In genomic region chr11:14500181-14500651, GRCh38 we compare ENCODE assay signal across 8 cellular contexts. TPM values are rescaled to one million over a fixed set of nuclear protein-coding genes. Genes with fewer than 3 reads are reported as not detected.
A peak's percentile ranks its signal among the peaks of the same experiment; 100 is the strongest.
DNase-seq lines count a peak whose midpoint lies in the region; ATAC-seq and TF ChIP-seq lines count a peak whose summit lies in the region.

No MANE protein-coding gene starts in this region.

- ATAC-seq in activated CD8-positive, alpha-beta memory T cell treated with anti-CD3 and anti-CD28 coated beads, Interleukin-2, amount 10 ng/mL, durations not matched to agents 7 days and 5 days, result peak; percentile 51
- ATAC-seq in HG02678 (IDR thresholded peaks at IDR 0.05; ENCODE audit: unreplicated experiment), result peak; percentile 58
- ATAC-seq in WTC11, result peak; percentile 20
- ATAC-seq in right lobe of liver, result peak; percentile 69 to 80 (median 78)

- no peaks in the 10 kb centered on the region for H3K9me3 ChIP-seq in right lobe of liver

- WGBS in right lobe of liver (ENCODE audit: insufficient coverage, low coverage, low lambda C conversion rate, missing lambda C conversion rate), result 0% methylated on average over 6 of the region's 6 CpGs

- peaks cover 0 to 40% (median 16%) of the 10 kb centered on the region in 4 donors for H3K36me3 ChIP-seq in right lobe of liver

- H3K9me3 Mint-ChIP-seq in activated CD8-positive, alpha-beta memory T cell treated with anti-CD3 and anti-CD28 coated beads, Interleukin-2, amount 10 ng/mL, durations not matched to agents 7 days and 5 days (ENCODE audit: low read depth), result no peaks in the 10 kb centered on the region
- H3K9me3 Mint-ChIP-seq in WTC11, result no peaks in the 10 kb centered on the region
- H3K9me3 Mint-ChIP-seq in dendritic cell treated with granulocyte-macrophage colony-stimulating factor and Interleukin-4, amounts not matched to agents 40 ng/mL and 50 ng/mL, for 4 days, result no peaks in the 10 kb centered on the region

- H3K27me3 Mint-ChIP-seq in activated CD8-positive, alpha-beta memory T cell treated with anti-CD3 and anti-CD28 coated beads, Interleukin-2, amount 10 ng/mL, durations not matched to agents 7 days and 5 days, result no peaks in the 10 kb centered on the region
- no peaks in the 10 kb centered on the region for H3K27me3 Mint-ChIP-seq in WTC11 (ENCODE audit: low read depth)
- H3K27me3 Mint-ChIP-seq in dendritic cell treated with granulocyte-macrophage colony-stimulating factor and Interleukin-4, amounts not matched to agents 40 ng/mL and 50 ng/mL, for 4 days, result no peaks in the 10 kb centered on the region

- no peak for TF ChIP-seq POLR2A in right lobe of liver (IDR thresholded peaks at IDR 0.05)

- DNase-seq in activated CD8-positive, alpha-beta memory T cell treated with anti-CD3 and anti-CD28 coated beads, Interleukin-2, amount 10 ng/mL, durations not matched to agents 7 days and 5 days, result peak; percentile 75
- no peak for DNase-seq in activated CD8-positive, alpha-beta memory T cell treated with anti-CD3 and anti-CD28 coated beads for 24 hours
- DNase-seq in NCI-H1048 (lab: John Stamatoyannopoulos, UW) (peak; percentile 8), WTC11 (ENCODE audit: low spot score) (no peak), right lobe of liver (peak in 2 of 3 donors; percentile 51 to 66)
- peak; percentile 21 for DNase-seq in stimulated activated CD8-positive, alpha-beta memory T cell treated with anti-CD3 and anti-CD28 coated beads, Interleukin-4, amount 100 ng/mL, for 24 hours (ENCODE audit: low read depth)

- CTCF ChIA-PET in activated CD8-positive, alpha-beta memory T cell treated with anti-CD3 and anti-CD28 coated beads, Interleukin-2, amount 10 ng/mL, durations not matched to agents 7 days and 5 days (lab: Charles Lee), result interaction anchor here (0.7 to 3.2 kb wide), 9 partner anchors 11 to 575 kb away, joined by 3 to 22 read pairs (median 4); partner anchors contain the start of gene PSMA1
- CTCF ChIA-PET in WTC11 (lab: Charles Lee), result interaction anchor here (0.8 to 1.5 kb wide), 2 partner anchors 46 to 407 kb away, joined by 3 read pairs; no protein-coding TSS in a partner anchor

- peak overlapping the region; percentile 79 for H3K4me3 Mint-ChIP-seq in activated CD8-positive, alpha-beta memory T cell treated with anti-CD3 and anti-CD28 coated beads, Interleukin-2, amount 10 ng/mL, durations not matched to agents 7 days and 5 days
- H3K4me3 Mint-ChIP-seq in WTC11, result peak overlapping the region; percentile 97
- H3K4me3 Mint-ChIP-seq in dendritic cell treated with granulocyte-macrophage colony-stimulating factor and Interleukin-4, amounts not matched to agents 40 ng/mL and 50 ng/mL, for 4 days, result peak overlapping the region; percentile 95

- H3K27ac Mint-ChIP-seq in activated CD8-positive, alpha-beta memory T cell treated with anti-CD3 and anti-CD28 coated beads, Interleukin-2, amount 10 ng/mL, durations not matched to agents 7 days and 5 days, result peak overlapping the region; percentile 97
- peak overlapping the region; percentile 98 for H3K27ac Mint-ChIP-seq in WTC11
- H3K27ac Mint-ChIP-seq in dendritic cell treated with granulocyte-macrophage colony-stimulating factor and Interleukin-4, amounts not matched to agents 40 ng/mL and 50 ng/mL, for 4 days, result peak overlapping the region; percentile 91

- H3K4me1 Mint-ChIP-seq in activated CD8-positive, alpha-beta memory T cell treated with anti-CD3 and anti-CD28 coated beads, Interleukin-2, amount 10 ng/mL, durations not matched to agents 7 days and 5 days, result peaks cover 34% of the 10 kb centered on the region
- H3K4me1 Mint-ChIP-seq in WTC11, result peaks cover 6% of the 10 kb centered on the region
- H3K4me1 Mint-ChIP-seq in dendritic cell treated with granulocyte-macrophage colony-stimulating factor and Interleukin-4, amounts not matched to agents 40 ng/mL and 50 ng/mL, for 4 days (ENCODE audit: low read depth), result peaks cover 20% of the 10 kb centered on the region

- H3K27me3 ChIP-seq in right lobe of liver, result no peaks in the 10 kb centered on the region

- intact Hi-C loops in dendritic cell treated with granulocyte-macrophage colony-stimulating factor and Interleukin-4, amounts not matched to agents 40 ng/mL and 50 ng/mL, for 4 days (cut with micrococcal nuclease), result no loop called here
- intact Hi-C loops in right lobe of liver (cut with DNase I), result no loop called here

- H3K36me3 Mint-ChIP-seq in activated CD8-positive, alpha-beta memory T cell treated with anti-CD3 and anti-CD28 coated beads, Interleukin-2, amount 10 ng/mL, durations not matched to agents 7 days and 5 days, result peaks cover 34% of the 10 kb centered on the region
- peaks cover 34% of the 10 kb centered on the region for H3K36me3 Mint-ChIP-seq in WTC11
- peaks cover 63% of the 10 kb centered on the region for H3K36me3 Mint-ChIP-seq in dendritic cell treated with granulocyte-macrophage colony-stimulating factor and Interleukin-4, amounts not matched to agents 40 ng/mL and 50 ng/mL, for 4 days (ENCODE audit: low read depth)

- TF ChIP-seq CTCF in WTC11 (IDR thresholded peaks at IDR 0.05), result no peak
- no peak for TF ChIP-seq CTCF in right lobe of liver (IDR thresholded peaks at IDR 0.05)

- peaks cover 0 to 14% (median 3%) of the 10 kb centered on the region in 4 donors for H3K4me1 ChIP-seq in right lobe of liver

- peak overlapping the region; percentile 72 to 88 (median 79) for H3K27ac ChIP-seq in right lobe of liver

- POLR2A ChIA-PET in WTC11 (lab: Charles Lee), result interaction anchor here (0.8 kb wide), 1 partner anchor 20 kb away, joined by 4 read pairs; the partner anchor contains the start of gene PSMA1

- peak overlapping the region; percentile 67 to 75 (median 71) for H3K4me3 ChIP-seq in right lobe of liver

TF ChIP-seq in WTC11, 78 proteins besides CTCF, POLR2A, EP300 and RAD21 (continues in another document):
- TF ChIP-seq ZBTB43 (CRISPR knock-in tag; IDR thresholded peaks at IDR 0.05) (no peak), SMAD3 (CRISPR knock-in tag; IDR thresholded peaks at IDR 0.05; ENCODE audit: borderline replicate concordance) (no peak), MAX (CRISPR knock-in tag; IDR thresholded peaks at IDR 0.05) (no peak), RELA (CRISPR knock-in tag; IDR thresholded peaks at IDR 0.05; ENCODE audit: borderline replicate concordance) (no peak), KAT7 (CRISPR knock-in tag; IDR thresholded peaks at IDR 0.05; ENCODE audit: borderline replicate concordance) (no peak), FOXK1 (CRISPR knock-in tag; IDR thresholded peaks at IDR 0.05) (no peak), ZNF416 (CRISPR knock-in tag; IDR thresholded peaks at IDR 0.05) (no peak), TP53 (CRISPR knock-in tag; IDR thresholded peaks at IDR 0.05) (no peak), RORB (CRISPR knock-in tag; IDR thresholded peaks at IDR 0.05) (no peak)
- TF ChIP-seq, protein P1, sequence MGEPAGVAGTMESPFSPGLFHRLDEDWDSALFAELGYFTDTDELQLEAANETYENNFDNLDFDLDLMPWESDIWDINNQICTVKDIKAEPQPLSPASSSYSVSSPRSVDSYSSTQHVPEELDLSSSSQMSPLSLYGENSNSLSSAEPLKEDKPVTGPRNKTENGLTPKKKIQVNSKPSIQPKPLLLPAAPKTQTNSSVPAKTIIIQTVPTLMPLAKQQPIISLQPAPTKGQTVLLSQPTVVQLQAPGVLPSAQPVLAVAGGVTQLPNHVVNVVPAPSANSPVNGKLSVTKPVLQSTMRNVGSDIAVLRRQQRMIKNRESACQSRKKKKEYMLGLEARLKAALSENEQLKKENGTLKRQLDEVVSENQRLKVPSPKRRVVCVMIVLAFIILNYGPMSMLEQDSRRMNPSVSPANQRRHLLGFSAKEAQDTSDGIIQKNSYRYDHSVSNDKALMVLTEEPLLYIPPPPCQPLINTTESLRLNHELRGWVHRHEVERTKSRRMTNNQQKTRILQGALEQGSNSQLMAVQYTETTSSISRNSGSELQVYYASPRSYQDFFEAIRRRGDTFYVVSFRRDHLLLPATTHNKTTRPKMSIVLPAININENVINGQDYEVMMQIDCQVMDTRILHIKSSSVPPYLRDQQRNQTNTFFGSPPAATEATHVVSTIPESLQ (CRISPR knock-in tag; IDR thresholded peaks at IDR 0.05), result no peak

RNA-seq across cellular contexts. Expression of gene COPB1, which starts 0.6 kb away (rescaled TPM):
- 100 to 1,000 TPM in 1 of 2 experiments, 10 to 100 TPM in 1; 74.7 to 106 TPM for total RNA-seq in activated CD8-positive, alpha-beta memory T cell treated with anti-CD3 and anti-CD28 coated beads, Interleukin-2, amount 10 ng/mL, durations not matched to agents 7 days and 5 days
- total RNA-seq in WTC11 (2021) (67.9 to 76.3 TPM (median 75.6 TPM) in 3 replicates), right lobe of liver (10 to 100 TPM; 39.1 to 77.8 (median 56.6) TPM)

RNA-seq across cellular contexts. Expression of gene PSMA1, which starts 20.0 kb away (rescaled TPM):
- total RNA-seq in activated CD8-positive, alpha-beta memory T cell treated with anti-CD3 and anti-CD28 coated beads, Interleukin-2, amount 10 ng/mL, durations not matched to agents 7 days and 5 days, result 100 to 1,000 TPM; 222 to 268 TPM
- total RNA-seq in WTC11 (2021) (139 to 143 TPM (median 140 TPM) in 3 replicates), right lobe of liver (10 to 100 TPM; 69.4 to 95.1 (median 90.7) TPM)

Comparison
In these comparisons a context has a peak if more than half of its experiments do, and no peak if none do; other contexts are left out.
1. DNase-seq: peak in activated CD8-positive, alpha-beta memory T cell treated with anti-CD3 and anti-CD28 coated beads, Interleukin-2, amount 10 ng/mL, durations not matched to agents 7 days and 5 days (single experiment), NCI-H1048 (single experiment), right lobe of liver (2 of 3) and stimulated activated CD8-positive, alpha-beta memory T cell treated with anti-CD3 and anti-CD28 coated beads, Interleukin-4, amount 100 ng/mL, for 24 hours (single experiment); none in activated CD8-positive, alpha-beta memory T cell treated with anti-CD3 and anti-CD28 coated beads for 24 hours (single experiment) and WTC11 (single experiment).
2. ATAC-seq: peak in every context shown above with its lines; median percentile 78 in right lobe of liver; 58 in HG02678; 51 in activated CD8-positive, alpha-beta memory T cell treated with anti-CD3 and anti-CD28 coated beads, Interleukin-2, amount 10 ng/mL, durations not matched to agents 7 days and 5 days; 20 in WTC11.
3. Peak in every context shown above with its lines, with median percentiles within 50 percentile points of each other: H3K27ac Mint-ChIP-seq and H3K4me3 Mint-ChIP-seq.